In the genomic region with DNA sequence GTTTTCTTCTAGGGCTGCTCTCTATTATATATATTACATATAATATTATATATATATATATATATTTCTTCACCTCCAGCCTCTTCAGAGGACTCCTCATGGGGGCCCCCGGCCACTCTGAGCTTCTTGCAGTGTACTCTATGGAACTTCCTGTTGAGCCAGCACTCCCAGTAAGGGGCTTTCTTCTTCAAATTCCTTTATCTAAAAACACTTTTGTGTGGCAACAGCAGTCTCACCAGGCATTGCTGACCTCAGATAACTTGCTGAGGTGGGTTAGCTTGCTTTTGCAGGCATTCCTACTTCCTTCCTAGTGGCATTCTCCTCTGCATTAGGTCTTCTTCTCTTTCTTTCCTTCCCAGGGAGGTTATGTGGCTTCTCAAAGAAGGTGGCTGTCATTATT, we compare ENCODE assay signal across 26 cellular contexts.
DNase-seq lines count a peak whose midpoint lies in the region; TF ChIP-seq lines count a peak whose summit lies in the region.
"Had no signal": no experiment of that assay in that cellular context is flagged by ENCODE, and none has a peak within 500 bp of the region (broad histone marks: within the 10 kb centered on the region; RNA-seq: fewer than 3 reads in every experiment).

No MANE protein-coding gene starts in this region.

- no peak overlapping the region for H3K4me2 ChIP-seq in trophoblast cell (ENCODE audit: low read length)
- H3K4me2 ChIP-seq in mesenchymal stem cell (ENCODE audit: low read length, poor library complexity, severe bottlenecking): no peak overlapping the region
- H3K4me2 ChIP-seq: KMS-11 had no signal

- H3K27me3 Mint-ChIP-seq in endodermal cell (ENCODE audit: insufficient read depth): no peaks in the 10 kb centered on the region
- no peaks in the 10 kb centered on the region for H3K27me3 Mint-ChIP-seq in activated naive CD4-positive, alpha-beta T cell treated with anti-CD3 and anti-CD28 coated beads, Interleukin-2, amount 10 ng/mL, durations not matched to agents 7 days and 5 days

- no peaks in the 10 kb centered on the region for H3K9me3 ChIP-seq in endodermal cell (ENCODE audit: control insufficient read depth, low read length)
- no peaks in the 10 kb centered on the region for H3K9me3 ChIP-seq in trophoblast cell (ENCODE audit: insufficient read depth, low read depth, low read length)
- no peaks in the 10 kb centered on the region for H3K9me3 ChIP-seq in tibial artery
- H3K9me3 ChIP-seq in mesenchymal stem cell (ENCODE audit: control insufficient read depth, low read length): no peaks in the 10 kb centered on the region
- H3K9me3 ChIP-seq: HAP-1, lower lobe of right lung, Peyer's patch, thoracic aorta had no signal

- H3K36me3 Mint-ChIP-seq in endodermal cell (ENCODE audit: low read depth): no peaks in the 10 kb centered on the region
- H3K36me3 Mint-ChIP-seq in activated naive CD4-positive, alpha-beta T cell treated with anti-CD3 and anti-CD28 coated beads, Interleukin-2, amount 10 ng/mL, durations not matched to agents 7 days and 5 days: no peaks in the 10 kb centered on the region

- H3K4me3 Mint-ChIP-seq in endodermal cell: no peak overlapping the region
- H3K4me3 Mint-ChIP-seq in activated naive CD4-positive, alpha-beta T cell treated with anti-CD3 and anti-CD28 coated beads, Interleukin-2, amount 10 ng/mL, durations not matched to agents 7 days and 5 days: no peak overlapping the region
- H3K4me3 Mint-ChIP-seq: activated T-cell treated with anti-CD3 and anti-CD28 coated beads, Interleukin-2, amount 50 U/mL, for 24 hours; CD4-positive, alpha-beta memory T cell had no signal

- H4K91ac ChIP-seq in trophoblast cell (ENCODE audit: low read depth, low read length) (no peak overlapping the region), mesenchymal stem cell (ENCODE audit: low read length) (no peak overlapping the region)

- H3K4me3 ChIP-seq in endodermal cell (ENCODE audit: low read length) (no peak overlapping the region), trophoblast cell (ENCODE audit: low read depth, low read length) (no peak overlapping the region), tibial artery (no peak overlapping the region), mesenchymal stem cell (ENCODE audit: insufficient read depth in 1 of 2, low read depth in 1 of 2, low read length in 2 of 2) (no peak overlapping the region)
- H3K4me3 ChIP-seq: HAP-1, lower lobe of right lung, Peyer's patch, thoracic aorta had no signal

- DNase-seq in Kasumi-1 (lab: John Stamatoyannopoulos, UW) (peak; percentile 33 to 47), SKM-1 (lab: John Stamatoyannopoulos, UW; ENCODE audit: unreplicated experiment) (peak; percentile 40), endodermal cell (peak; percentile 74), trophoblast cell (peak; percentile 50 to 57), tibial artery (no peak), mesenchymal stem cell (no peak)
- DNase-seq in activated naive CD4-positive, alpha-beta T cell treated with anti-CD3 and anti-CD28 coated beads, Interleukin-2, amount 10 ng/mL, durations not matched to agents 7 days and 5 days: no peak
- DNase-seq: activated CD4-positive, alpha-beta T cell treated with anti-CD3 and anti-CD28 coated beads for 1 hour; activated naive CD4-positive, alpha-beta T cell treated with Interleukin-2 at 50 U/mL for 16 hours; activated T-cell treated with anti-CD3 and anti-CD28 coated beads, Interleukin-2, amount 50 U/mL, for 24 hours; caudate nucleus; CD4-positive, alpha-beta memory T cell; DMS 273 treated with DMSO at 0.1 percent for 48 hours; erythroblast; foreskin keratinocyte; lower lobe of right lung; NCI-H1048; NCI-H187; NCI-H446; Peyer's patch; small intestine; stimulated activated CD4-positive, alpha-beta T cell treated with anti-CD3 and anti-CD28 coated beads, Interleukin-2, amount 100 ng/mL, for 48 hours; stimulated activated naive CD4-positive, alpha-beta T cell had no signal

- H3K4me1 Mint-ChIP-seq in endodermal cell: peaks cover 21% of the 10 kb centered on the region
- no peaks in the 10 kb centered on the region for H3K4me1 Mint-ChIP-seq in activated naive CD4-positive, alpha-beta T cell treated with anti-CD3 and anti-CD28 coated beads, Interleukin-2, amount 10 ng/mL, durations not matched to agents 7 days and 5 days
- H3K4me1 Mint-ChIP-seq: CD4-positive, alpha-beta memory T cell had no signal

- WGBS in endodermal cell (ENCODE audit: insufficient coverage in 1 of 2, insufficient read length in 1 of 2), 2 experiments: 38% methylated on average over 1 of the region's 1 CpG; no CpG with 5 or more reads in 1 of the 2 experiments
- WGBS in trophoblast cell (ENCODE audit: extremely low coverage, insufficient coverage, insufficient read length): no CpG with 5 or more reads among the region's 1 CpG
- WGBS in mesenchymal stem cell: 54% methylated on average over 1 of the region's 1 CpG

- H3K9ac ChIP-seq in endodermal cell (ENCODE audit: extremely low read depth, low read length, poor library complexity, severe bottlenecking) (no peak overlapping the region), trophoblast cell (ENCODE audit: low read length) (no peak overlapping the region), mesenchymal stem cell (ENCODE audit: low read length) (no peak overlapping the region)
- H3K9ac ChIP-seq: KMS-11 had no signal

- H3K27ac ChIP-seq in endodermal cell (ENCODE audit: low read depth, low read length) (no peak overlapping the region), trophoblast cell (ENCODE audit: low read depth, low read length) (no peak overlapping the region), tibial artery (no peak overlapping the region), mesenchymal stem cell (ENCODE audit: low read length, poor library complexity, severe bottlenecking) (no peak overlapping the region)
- H3K27ac ChIP-seq: foreskin keratinocyte, KMS-11, lower lobe of right lung, Peyer's patch, thoracic aorta had no signal

- H4K8ac ChIP-seq in trophoblast cell (ENCODE audit: low read depth, low read length) (no peak overlapping the region), mesenchymal stem cell (ENCODE audit: low read length) (no peak overlapping the region)

- H3K79me2 ChIP-seq in trophoblast cell (ENCODE audit: control insufficient read depth, insufficient read depth, low read length, poor library complexity): no peaks in the 10 kb centered on the region

- H3K4ac ChIP-seq in trophoblast cell (ENCODE audit: low read depth, low read length) (no peak overlapping the region), mesenchymal stem cell (ENCODE audit: low read depth in 1 of 2, low read length in 2 of 2) (no peak overlapping the region)

- H3K14ac ChIP-seq in trophoblast cell (ENCODE audit: low read length) (no peak overlapping the region), mesenchymal stem cell (ENCODE audit: low read length in 2 of 2) (no peak overlapping the region)

- intact Hi-C loops in tibial artery (cut with DNase I; ENCODE audit: low total_unique reads): no loop called here

- H3K4me1 ChIP-seq in endodermal cell (ENCODE audit: control insufficient read depth, insufficient read depth, low read length) (peaks cover 14% of the 10 kb centered on the region), trophoblast cell (ENCODE audit: control insufficient read depth in 1 of 2, insufficient read depth in 2 of 2, low read length in 2 of 2) (peaks cover 0 to 3% of the 10 kb centered on the region in 2 experiments), tibial artery (no peaks in the 10 kb centered on the region), mesenchymal stem cell (ENCODE audit: control insufficient read depth, insufficient read depth, low read depth, low read length) (peaks cover 2% of the 10 kb centered on the region)
- H3K4me1 ChIP-seq: foreskin keratinocyte, HAP-1, lower lobe of right lung, Peyer's patch had no signal

- H3K36me3 ChIP-seq in endodermal cell (ENCODE audit: control insufficient read depth, insufficient read depth, low read length) (no peaks in the 10 kb centered on the region), trophoblast cell (ENCODE audit: control insufficient read depth in 1 of 2, insufficient read depth in 2 of 2, low read length in 2 of 2) (no peaks in the 10 kb centered on the region), tibial artery (no peaks in the 10 kb centered on the region), mesenchymal stem cell (ENCODE audit: control insufficient read depth in 1 of 2, insufficient read depth in 2 of 2, low read depth in 1 of 2, low read length in 2 of 2) (no peaks in the 10 kb centered on the region)
- H3K36me3 ChIP-seq: HAP-1, lower lobe of right lung, Peyer's patch, thoracic aorta had no signal

- no peaks in the 10 kb centered on the region for H3K27me3 ChIP-seq in endodermal cell (ENCODE audit: control insufficient read depth, insufficient read depth, low read length, poor library complexity, severe bottlenecking)
- no peaks in the 10 kb centered on the region for H3K27me3 ChIP-seq in trophoblast cell (ENCODE audit: insufficient read depth, low read length)
- H3K27me3 ChIP-seq in tibial artery: no peaks in the 10 kb centered on the region
- no peaks in the 10 kb centered on the region for H3K27me3 ChIP-seq in mesenchymal stem cell (ENCODE audit: control insufficient read depth in 1 of 2, insufficient read depth in 1 of 2, low read length in 2 of 2)
- H3K27me3 ChIP-seq: Peyer's patch had no signal

- CTCF ChIA-PET in activated naive CD4-positive, alpha-beta T cell treated with anti-CD3 and anti-CD28 coated beads, Interleukin-2, amount 10 ng/mL, durations not matched to agents 7 days and 5 days (lab: Charles Lee): no interaction called here

- H3K18ac ChIP-seq in trophoblast cell (ENCODE audit: low read length) (no peak overlapping the region), mesenchymal stem cell (ENCODE audit: low read depth in 1 of 2, low read length in 2 of 2) (peak overlapping the region in 1 of 2 experiments; percentile 57)

- H3K9me3 Mint-ChIP-seq in endodermal cell: peaks cover 15% of the 10 kb centered on the region
- H3K9me3 Mint-ChIP-seq in activated naive CD4-positive, alpha-beta T cell treated with anti-CD3 and anti-CD28 coated beads, Interleukin-2, amount 10 ng/mL, durations not matched to agents 7 days and 5 days: no peaks in the 10 kb centered on the region
- H3K9me3 Mint-ChIP-seq: activated T-cell treated with anti-CD3 and anti-CD28 coated beads, Interleukin-2, amount 50 U/mL, for 24 hours had no signal

- H2BK120ac ChIP-seq in trophoblast cell (ENCODE audit: insufficient read depth, low read length, poor library complexity): no peak overlapping the region
- H2BK120ac ChIP-seq in mesenchymal stem cell (ENCODE audit: low read depth, low read length): no peak overlapping the region

- no peak overlapping the region for H2BK5ac ChIP-seq in trophoblast cell (ENCODE audit: low read depth, low read length, poor library complexity)
- no peak overlapping the region for H2BK5ac ChIP-seq in mesenchymal stem cell (ENCODE audit: low read depth, low read length, poor library complexity, severe bottlenecking)

- H3K79me1 ChIP-seq in trophoblast cell (ENCODE audit: low read length): no peaks in the 10 kb centered on the region
- H3K79me1 ChIP-seq in mesenchymal stem cell (replicated peaks; ENCODE audit: low read length, poor library complexity, severe bottlenecking): no peaks in the 10 kb centered on the region

- H2AFZ ChIP-seq in trophoblast cell (ENCODE audit: insufficient read depth, low read length, poor library complexity) (no peak overlapping the region), mesenchymal stem cell (ENCODE audit: low read depth, low read length) (no peak overlapping the region)

- H3K27ac Mint-ChIP-seq in endodermal cell: peak overlapping the region; percentile 76
- no peak overlapping the region for H3K27ac Mint-ChIP-seq in activated naive CD4-positive, alpha-beta T cell treated with anti-CD3 and anti-CD28 coated beads, Interleukin-2, amount 10 ng/mL, durations not matched to agents 7 days and 5 days
- H3K27ac Mint-ChIP-seq: activated T-cell treated with anti-CD3 and anti-CD28 coated beads, Interleukin-2, amount 50 U/mL, for 24 hours; CD4-positive, alpha-beta memory T cell had no signal

- no peak overlapping the region for H4K12ac ChIP-seq in trophoblast cell (ENCODE audit: low read depth, low read length)

- H3K23ac ChIP-seq in trophoblast cell (ENCODE audit: low read length) (no peak overlapping the region), mesenchymal stem cell (ENCODE audit: low read length in 2 of 2) (no peak overlapping the region)

- H2AK5ac ChIP-seq in trophoblast cell (ENCODE audit: low read length) (no peak overlapping the region), mesenchymal stem cell (ENCODE audit: low read length, severe bottlenecking) (no peak overlapping the region)

- TF ChIP-seq CTCF in endodermal cell (conservative IDR thresholded peaks at IDR 0.05) (no peak), tibial artery (IDR thresholded peaks at IDR 0.05) (no peak)

- no peak overlapping the region for H2BK15ac ChIP-seq in mesenchymal stem cell (ENCODE audit: low read depth, poor library complexity, severe bottlenecking)

- H2BK12ac ChIP-seq in trophoblast cell (ENCODE audit: low read length) (no peak overlapping the region), mesenchymal stem cell (ENCODE audit: low read length in 2 of 2) (peak overlapping the region in 1 of 2 experiments; percentile 2)

Comparison
In these comparisons a context has a peak if more than half of its experiments do, and no peak if none do; other contexts are left out.
1. DNase-seq: peak in Kasumi-1 (2 of 2), SKM-1 (single experiment), endodermal cell (single experiment) and trophoblast cell (2 of 2); none in tibial artery (0 of 2), mesenchymal stem cell (single experiment) and activated naive CD4-positive, alpha-beta T cell treated with anti-CD3 and anti-CD28 coated beads, Interleukin-2, amount 10 ng/mL, durations not matched to agents 7 days and 5 days (single experiment).